In genomic region chr20:55159230-55159629, GRCh38 we compare ENCODE assay signal across 24 cellular contexts.
"Had no signal": no experiment of that assay in that cellular context is flagged by ENCODE, and none has a peak within 500 bp of the region (broad histone marks: within the 10 kb centered on the region; RNA-seq: fewer than 3 reads in every experiment).

No MANE protein-coding gene starts in this region.

- H3K9ac ChIP-seq: neural progenitor cell had no signal

- H3K9me3 ChIP-seq: neutrophil, uterus had no signal

- H2AFZ ChIP-seq: neural progenitor cell had no signal

- H3K4me1 ChIP-seq: left ventricle myocardium inferior, spleen, tibial nerve, uterus had no signal

- H3K36me3 ChIP-seq: left ventricle myocardium inferior, neural progenitor cell, neutrophil, ovary, spleen, tibial nerve had no signal

- ATAC-seq: natural killer cell; right cardiac atrium; sciatic nerve; stimulated activated effector memory CD8-positive, alpha-beta T cell treated with anti-CD3 and anti-CD28 coated beads, Interleukin-12 subunit alpha, Interleukin-12 subunit beta, amount 100 ng/mL, for 72 hours had no signal

- H3K4me3 ChIP-seq: left ventricle myocardium inferior, lung, neural progenitor cell, ovary, skin epidermis, spleen, tibial nerve, uterus had no signal

- H3K27me3 ChIP-seq: neural progenitor cell, neutrophil, ovary, spleen, tibial nerve, uterus had no signal

- DNase-seq: hypothalamus; immature natural killer cell; kidney; left colon; left ventricle myocardium inferior; mesendoderm; naive B cell; natural killer cell; occipital lobe; ovary; retina; right cardiac atrium; spleen; stimulated activated CD4-positive, alpha-beta T cell treated with anti-CD3 and anti-CD28 coated beads, Interleukin-4, amount 100 ng/mL, for 24 hours; stimulated activated naive CD4-positive, alpha-beta T cell; substantia nigra; uterus had no signal

- H3K4me2 ChIP-seq: neural progenitor cell had no signal

- H3K27ac ChIP-seq: left ventricle myocardium inferior, neural progenitor cell, neutrophil, ovary, skin epidermis, spleen, tibial nerve, uterus had no signal
